ENCODE assay signal across 27 cellular contexts in the genomic region with DNA sequence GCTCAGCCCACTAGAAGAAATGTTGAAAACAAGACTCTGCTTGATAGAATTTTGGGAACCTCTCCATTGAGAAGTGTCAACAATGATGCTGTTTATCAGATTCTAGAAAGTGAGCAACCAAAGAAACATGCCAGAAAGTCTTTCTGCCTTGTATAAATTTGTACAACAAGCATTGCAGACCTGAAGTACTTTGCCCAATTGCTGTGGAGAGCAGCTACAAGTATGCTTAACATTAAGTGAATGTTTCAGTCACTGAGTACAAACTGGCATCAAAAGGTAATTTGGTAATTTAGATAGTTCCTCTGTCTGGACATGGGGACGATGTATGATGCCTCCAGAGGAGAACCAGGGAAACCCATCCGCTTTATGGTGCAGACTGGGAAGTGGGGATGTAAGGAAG.
"Had no signal": no experiment of that assay in that cellular context is flagged by ENCODE, and none has a peak within 500 bp of the region (broad histone marks: within the 10 kb centered on the region; RNA-seq: fewer than 3 reads in every experiment).

No MANE protein-coding gene starts in this region.

- DNase-seq: activated CD4-positive, alpha-beta T cell treated with anti-CD3 and anti-CD28 coated beads for 36 hours; activated CD4-positive, alpha-beta T cell treated with anti-CD3 and anti-CD28 coated beads, Interleukin-2, amount 10 ng/mL, durations not matched to agents 7 days and 5 days; activated CD4-positive, alpha-beta T cell treated with anti-CD3 and anti-CD28 coated beads, Interleukin-2, amount 50 U/mL, for 48 hours; activated CD8-positive, alpha-beta T cell treated with anti-CD3 and anti-CD28 coated beads, Interleukin-2, amount 10 ng/mL, durations not matched to agents 7 days and 5 days; activated gamma-delta T cell treated with Interleukin-2 at 50 U/mL for 16 hours; activated naive CD4-positive, alpha-beta T cell treated with anti-CD3 and anti-CD28 coated beads for 36 hours; activated T-cell treated with anti-CD3 and anti-CD28 coated beads, Interleukin-2, amount 50 U/mL, for 24 hours; adrenal gland; body of pancreas; NCI-H1092 treated with DMSO at 0.1 percent for 48 hours; NCI-H1417 treated with DMSO at 0.1 percent for 48 hours; NCI-H187 treated with DMSO at 0.1 percent for 48 hours; NCI-H2081; NCI-H510A treated with DMSO at 0.1 percent for 48 hours; NCI-H526 treated with DMSO at 0.1 percent for 48 hours; NCI-H82; NK-92 treated with Interleukin-12 subunit alpha and Interleukin-12 subunit beta, amount 100 ng/mL, for 24 hours; PC-3; Peyer's patch; RPMI8226; SHP77 treated with DMSO at 0.1 percent for 48 hours; SK-N-SH had no signal

- H3K4me1 ChIP-seq: adrenal gland, body of pancreas, breast epithelium, Peyer's patch, SJSA1 had no signal

- H3K4me3 ChIP-seq: adrenal gland, body of pancreas, breast epithelium, Peyer's patch, SJSA1 had no signal

- H3K36me3 ChIP-seq: adrenal gland, breast epithelium, Peyer's patch, SJSA1 had no signal

- H3K27me3 ChIP-seq: adrenal gland, body of pancreas, breast epithelium, Peyer's patch had no signal

- H3K9me3 ChIP-seq: adrenal gland, body of pancreas, breast epithelium, Peyer's patch, SJSA1, SK-N-SH had no signal

- ATAC-seq: activated CD4-positive, alpha-beta T cell treated with anti-CD3 and anti-CD28 coated beads for 36 hours; activated CD4-positive, CD25-positive, alpha-beta regulatory T cell treated with anti-CD3 and anti-CD28 coated beads, Interleukin-2, amount 50 U/mL, for 24 hours; activated CD8-positive, alpha-beta T cell treated with anti-CD3 and anti-CD28 coated beads, Interleukin-2, amount 10 ng/mL, durations not matched to agents 7 days and 5 days; activated naive CD4-positive, alpha-beta T cell treated with anti-CD3 and anti-CD28 coated beads, Interleukin-2, amount 50 U/mL, for 72 hours; body of pancreas; PC-3; WTC11 had no signal

- H3K27ac ChIP-seq: adrenal gland, body of pancreas, breast epithelium, Peyer's patch, SJSA1 had no signal
